In genomic region chr6:110615723-110616122, GRCh38 we compare ENCODE assay signal across 25 cellular contexts.
"Had no signal": no experiment of that assay in that cellular context is flagged by ENCODE, and none has a peak within 500 bp of the region (broad histone marks: within the 10 kb centered on the region; RNA-seq: fewer than 3 reads in every experiment).

No MANE protein-coding gene starts in this region.

- H3K9me3 ChIP-seq: heart left ventricle, left lung, pancreas, prostate gland, thyroid gland, upper lobe of left lung had no signal

- H3K4me3 ChIP-seq: heart left ventricle, left lung, pancreas, prostate gland, skin epidermis, thyroid gland, upper lobe of left lung had no signal

- H3K36me3 ChIP-seq: prostate gland had no signal

- H3K27me3 Mint-ChIP-seq: naive B cell; stimulated activated naive CD8-positive, alpha-beta T cell treated with anti-CD3 and anti-CD28 coated beads, Interleukin-15, Interleukin-2, amounts not matched to agents 100 ng/mL and 50 ng/mL, for 24 hours had no signal

- DNase-seq: activated CD4-positive, alpha-beta T cell treated with anti-CD3 and anti-CD28 coated beads for 4 hours; activated CD4-positive, alpha-beta T cell treated with anti-CD3 and anti-CD28 coated beads, Interleukin-2, amount 50 U/mL, for 4 hours; activated naive CD4-positive, alpha-beta T cell; activated T-cell treated with anti-CD3 and anti-CD28 coated beads for 4 hours; activated T-cell treated with anti-CD3 and anti-CD28 coated beads, Interleukin-2, amount 50 U/mL, for 72 hours; anterior cingulate cortex; cortex of kidney; erythroblast; foreskin fibroblast; kidney glomerular epithelial cell; left lung; naive B cell; pancreas; retina; stimulated activated CD4-positive, alpha-beta T cell treated with anti-CD3 and anti-CD28 coated beads, Interleukin-12 subunit alpha, Interleukin-12 subunit beta, amount 100 ng/mL, for 4 hours; stimulated activated CD4-positive, alpha-beta T cell treated with anti-CD3 and anti-CD28 coated beads, Interleukin-4, amount 100 ng/mL, for 1 hour; thyroid gland; upper lobe of left lung had no signal

- ATAC-seq: activated naive CD4-positive, alpha-beta T cell treated with anti-CD3 and anti-CD28 coated beads, Interleukin-2, amount 50 U/mL, for 72 hours; activated T-cell treated with anti-CD3 and anti-CD28 coated beads, Interleukin-2, amount 50 U/mL, for 72 hours; left lung; pancreas; sciatic nerve had no signal

- H3K27me3 ChIP-seq: heart left ventricle, left lung, pancreas, thyroid gland, upper lobe of left lung had no signal

- H3K27ac ChIP-seq: left lung, pancreas, skin epidermis, thyroid gland, upper lobe of left lung had no signal

- H3K9me3 Mint-ChIP-seq: activated naive CD4-positive, alpha-beta T cell treated with anti-CD3 and anti-CD28 coated beads, Interleukin-2, amount 50 U/mL, for 72 hours; activated T-cell treated with anti-CD3 and anti-CD28 coated beads, Interleukin-2, amount 50 U/mL, for 72 hours; naive B cell; neural crest cell; stimulated activated naive CD8-positive, alpha-beta T cell treated with anti-CD3 and anti-CD28 coated beads, Interleukin-15, Interleukin-2, amounts not matched to agents 100 ng/mL and 50 ng/mL, for 24 hours had no signal

- H3K27ac Mint-ChIP-seq: activated naive CD4-positive, alpha-beta T cell treated with anti-CD3 and anti-CD28 coated beads, Interleukin-2, amount 50 U/mL, for 72 hours; activated T-cell treated with anti-CD3 and anti-CD28 coated beads, Interleukin-2, amount 50 U/mL, for 72 hours; stimulated activated naive CD8-positive, alpha-beta T cell treated with anti-CD3 and anti-CD28 coated beads, Interleukin-15, Interleukin-2, amounts not matched to agents 100 ng/mL and 50 ng/mL, for 24 hours had no signal

- H3K4me3 Mint-ChIP-seq: activated T-cell treated with anti-CD3 and anti-CD28 coated beads, Interleukin-2, amount 50 U/mL, for 72 hours; naive B cell; neural crest cell; stimulated activated naive CD8-positive, alpha-beta T cell treated with anti-CD3 and anti-CD28 coated beads, Interleukin-15, Interleukin-2, amounts not matched to agents 100 ng/mL and 50 ng/mL, for 24 hours had no signal

- H3K4me1 ChIP-seq: pancreas, prostate gland, thyroid gland, upper lobe of left lung had no signal

- H3K36me3 Mint-ChIP-seq: activated naive CD4-positive, alpha-beta T cell treated with anti-CD3 and anti-CD28 coated beads, Interleukin-2, amount 50 U/mL, for 72 hours had no signal
